ENCODE assay signal across 34 cellular contexts in genomic region chr11:72075756-72076155, GRCh38. TPM values are rescaled to one million over a fixed set of nuclear protein-coding genes. Genes with fewer than 3 reads are reported as not detected.
DNase-seq lines count a peak whose midpoint lies in the region; ATAC-seq and TF ChIP-seq lines count a peak whose summit lies in the region.
"Had no signal": no experiment of that assay in that cellular context is flagged by ENCODE, and none has a peak within 500 bp of the region (broad histone marks: within the 10 kb centered on the region; RNA-seq: fewer than 3 reads in every experiment).

No MANE protein-coding gene starts in this region.

- H3K27ac ChIP-seq in OCI-LY1 (ENCODE audit: low read depth, low read length, poor library complexity, severe bottlenecking) (peak overlapping the region; percentile 1), endodermal cell (ENCODE audit: low read depth, low read length) (no peak overlapping the region)
- H3K27ac ChIP-seq: epithelial cell of prostate, uterus had no signal

- H3K79me2 ChIP-seq in OCI-LY1 (ENCODE audit: insufficient read depth, low read length), result peaks cover 83% of the 10 kb centered on the region

- H3K4me2 ChIP-seq in OCI-LY1 (ENCODE audit: low read length), result no peak overlapping the region

- intact Hi-C loops in activated CD4-positive, alpha-beta T cell treated with anti-CD3 and anti-CD28 coated beads, Interleukin-2, amount 10 ng/mL, durations not matched to agents 24 days and 14 days (cut with micrococcal nuclease), result no loop called here
- intact Hi-C loops in activated CD4-positive, alpha-beta T cell treated with anti-CD3 and anti-CD28 coated beads for 36 hours (cut with DNase I, micrococcal nuclease), result no loop called here

- peaks cover 11% of the 10 kb centered on the region; the same call in 1 of the 2 replicates for H3K36me3 ChIP-seq in OCI-LY1 (ENCODE audit: insufficient read depth, low read length)
- peaks cover 4% of the 10 kb centered on the region for H3K36me3 ChIP-seq in endodermal cell (ENCODE audit: control insufficient read depth, insufficient read depth, low read length)
- H3K36me3 ChIP-seq: uterus had no signal

- whole genome bisulfite sequencing in endodermal cell (ENCODE audit: insufficient coverage in 1 of 2, insufficient read length in 1 of 2), 2 experiments, result 92 to 94% methylated on average over 4 of the region's 4 CpGs

- no peaks in the 10 kb centered on the region for H3K9me3 Mint-ChIP-seq in activated CD4-positive, alpha-beta T cell treated with anti-CD3 and anti-CD28 coated beads, Interleukin-2, amount 10 ng/mL, durations not matched to agents 24 days and 14 days
- no peaks in the 10 kb centered on the region for H3K9me3 Mint-ChIP-seq in activated CD4-positive, alpha-beta T cell treated with anti-CD3 and anti-CD28 coated beads for 36 hours (ENCODE audit: low read depth)
- H3K9me3 Mint-ChIP-seq in endodermal cell, result no peaks in the 10 kb centered on the region
- H3K9me3 Mint-ChIP-seq: CD4-positive, alpha-beta memory T cell; naive B cell; stimulated activated naive CD8-positive, alpha-beta T cell treated with anti-CD3 and anti-CD28 coated beads, Interleukin-15, amount 100 ng/mL, for 72 hours; T-helper 1 cell treated with Interleukin-12 subunit alpha and Interleukin-12 subunit beta and Interleukin-4 antibody, amounts not matched to agents 30 μg/mL and 1 μg/mL, for 36 hours had no signal

- no peaks in the 10 kb centered on the region for H3K9me2 ChIP-seq in OCI-LY1 (ENCODE audit: low read depth, low read length)

- H3K9me3 ChIP-seq in OCI-LY1 (ENCODE audit: low read length), result no peaks in the 10 kb centered on the region
- no peaks in the 10 kb centered on the region for H3K9me3 ChIP-seq in endodermal cell (ENCODE audit: control insufficient read depth, low read length)
- H3K9me3 ChIP-seq: heart right ventricle, uterus had no signal

- no peaks in the 10 kb centered on the region for H3K27me3 ChIP-seq in OCI-LY1 (ENCODE audit: insufficient read depth, low read length)
- H3K27me3 ChIP-seq in endodermal cell (ENCODE audit: control insufficient read depth, insufficient read depth, low read length, poor library complexity, severe bottlenecking), result no peaks in the 10 kb centered on the region
- H3K27me3 ChIP-seq: heart right ventricle, uterus had no signal

- ATAC-seq in activated CD4-positive, alpha-beta T cell treated with anti-CD3 and anti-CD28 coated beads for 36 hours, result no peak
- ATAC-seq in HG02970 (IDR thresholded peaks at IDR 0.05; ENCODE audit: low FRiP score, unreplicated experiment), result no peak
- ATAC-seq: heart right ventricle; right cardiac atrium; stimulated activated naive CD8-positive, alpha-beta T cell treated with anti-CD3 and anti-CD28 coated beads, Interleukin-15, amount 100 ng/mL, for 72 hours had no signal

- H3K4me1 ChIP-seq in OCI-LY1 (ENCODE audit: insufficient read depth, low read length, severe bottlenecking) (peaks cover 62% of the 10 kb centered on the region), endodermal cell (ENCODE audit: control insufficient read depth, insufficient read depth, low read length) (no peaks in the 10 kb centered on the region)
- H3K4me1 ChIP-seq: uterus had no signal

- H3K36me3 Mint-ChIP-seq in activated CD4-positive, alpha-beta T cell treated with anti-CD3 and anti-CD28 coated beads, Interleukin-2, amount 10 ng/mL, durations not matched to agents 24 days and 14 days (ENCODE audit: low read depth), result peaks cover 20% of the 10 kb centered on the region
- peaks cover 14% of the 10 kb centered on the region for H3K36me3 Mint-ChIP-seq in activated CD4-positive, alpha-beta T cell treated with anti-CD3 and anti-CD28 coated beads for 36 hours (ENCODE audit: low read depth)
- peaks cover 11% of the 10 kb centered on the region for H3K36me3 Mint-ChIP-seq in endodermal cell (ENCODE audit: low read depth)
- H3K36me3 Mint-ChIP-seq: naive B cell had no signal

- H3K9ac ChIP-seq in OCI-LY1 (ENCODE audit: low read length) (no peak overlapping the region), endodermal cell (ENCODE audit: extremely low read depth, low read length, poor library complexity, severe bottlenecking) (no peak overlapping the region)

- no peaks in the 10 kb centered on the region for H4K20me1 ChIP-seq in OCI-LY1 (ENCODE audit: insufficient read depth, low read length)

- H3K4me3 Mint-ChIP-seq in activated CD4-positive, alpha-beta T cell treated with anti-CD3 and anti-CD28 coated beads, Interleukin-2, amount 10 ng/mL, durations not matched to agents 24 days and 14 days, result no peak overlapping the region
- H3K4me3 Mint-ChIP-seq in activated CD4-positive, alpha-beta T cell treated with anti-CD3 and anti-CD28 coated beads for 36 hours, result no peak overlapping the region
- no peak overlapping the region for H3K4me3 Mint-ChIP-seq in endodermal cell
- H3K4me3 Mint-ChIP-seq: activated naive CD8-positive, alpha-beta T cell; CD4-positive, alpha-beta memory T cell; stimulated activated naive CD8-positive, alpha-beta T cell treated with anti-CD3 and anti-CD28 coated beads, Interleukin-15, amount 100 ng/mL, for 72 hours; T-helper 1 cell treated with Interleukin-12 subunit alpha and Interleukin-12 subunit beta and Interleukin-4 antibody, amounts not matched to agents 30 μg/mL and 1 μg/mL, for 36 hours had no signal

- H3K4me3 ChIP-seq in OCI-LY1 (ENCODE audit: low read depth, low read length, poor library complexity, severe bottlenecking) (no peak overlapping the region), endodermal cell (ENCODE audit: low read length) (no peak overlapping the region), retinal pigment epithelial cell (ENCODE audit: low read length) (no peak overlapping the region)
- H3K4me3 ChIP-seq: uterus had no signal

- no peak overlapping the region for H2AFZ ChIP-seq in OCI-LY1 (ENCODE audit: low read length)

- POLR2A ChIA-PET in activated CD4-positive, alpha-beta T cell treated with anti-CD3 and anti-CD28 coated beads for 36 hours (lab: Charles Lee), result no interaction called here

- no peaks in the 10 kb centered on the region for H3F3A ChIP-seq in OCI-LY1 (ENCODE audit: insufficient read depth, low read length)

- no peaks in the 10 kb centered on the region for H3K27me3 Mint-ChIP-seq in activated CD4-positive, alpha-beta T cell treated with anti-CD3 and anti-CD28 coated beads, Interleukin-2, amount 10 ng/mL, durations not matched to agents 24 days and 14 days
- no peaks in the 10 kb centered on the region for H3K27me3 Mint-ChIP-seq in activated CD4-positive, alpha-beta T cell treated with anti-CD3 and anti-CD28 coated beads for 36 hours
- H3K27me3 Mint-ChIP-seq in endodermal cell (ENCODE audit: insufficient read depth), result no peaks in the 10 kb centered on the region
- H3K27me3 Mint-ChIP-seq: activated naive CD8-positive, alpha-beta T cell; CD4-positive, alpha-beta memory T cell; naive B cell; stimulated activated naive CD8-positive, alpha-beta T cell treated with anti-CD3 and anti-CD28 coated beads, Interleukin-15, amount 100 ng/mL, for 72 hours had no signal

- no peak for DNase-seq in activated CD4-positive, alpha-beta T cell treated with anti-CD3 and anti-CD28 coated beads, Interleukin-2, amount 10 ng/mL, durations not matched to agents 24 days and 14 days
- DNase-seq in activated CD4-positive, alpha-beta T cell treated with anti-CD3 and anti-CD28 coated beads for 36 hours, result no peak
- DNase-seq in endodermal cell, result no peak
- peak; percentile 39 for DNase-seq in retinal pigment epithelial cell (ENCODE audit: low read depth)
- DNase-seq in EL, result no peak
- no peak for DNase-seq in NCI-H146 treated with DMSO at 0.1 percent for 48 hours (lab: John Stamatoyannopoulos, UW; ENCODE audit: unreplicated experiment)
- DNase-seq: 8988T; activated CD4-positive, alpha-beta T cell treated with anti-CD3 and anti-CD28 coated beads for 1 hour; CD4-positive, alpha-beta memory T cell; effector CD4-positive, alpha-beta T cell; GOT3; heart right ventricle; kidney; naive B cell; NCI-H1436; NCI-H2107; NCI-H446; posterior cingulate gyrus; right cardiac atrium; stimulated activated CD4-positive, alpha-beta T cell treated with anti-CD3 and anti-CD28 coated beads, Interleukin-1b, Interleukin-23, amount 100 ng/mL, for 48 hours; stimulated activated naive CD8-positive, alpha-beta T cell treated with anti-CD3 and anti-CD28 coated beads, Interleukin-15, amount 100 ng/mL, for 72 hours; uterus had no signal

- H3K4me1 Mint-ChIP-seq in activated CD4-positive, alpha-beta T cell treated with anti-CD3 and anti-CD28 coated beads, Interleukin-2, amount 10 ng/mL, durations not matched to agents 24 days and 14 days, result peaks cover 49% of the 10 kb centered on the region
- peaks cover 39% of the 10 kb centered on the region for H3K4me1 Mint-ChIP-seq in activated CD4-positive, alpha-beta T cell treated with anti-CD3 and anti-CD28 coated beads for 36 hours
- peaks cover 19% of the 10 kb centered on the region for H3K4me1 Mint-ChIP-seq in endodermal cell

- peak overlapping the region; percentile 42 for H3K27ac Mint-ChIP-seq in activated CD4-positive, alpha-beta T cell treated with anti-CD3 and anti-CD28 coated beads, Interleukin-2, amount 10 ng/mL, durations not matched to agents 24 days and 14 days
- no peak overlapping the region for H3K27ac Mint-ChIP-seq in activated CD4-positive, alpha-beta T cell treated with anti-CD3 and anti-CD28 coated beads for 36 hours
- peak overlapping the region; percentile 84 for H3K27ac Mint-ChIP-seq in endodermal cell
- H3K27ac Mint-ChIP-seq: activated naive CD8-positive, alpha-beta T cell had no signal

- CTCF ChIA-PET in activated CD4-positive, alpha-beta T cell treated with anti-CD3 and anti-CD28 coated beads for 36 hours (lab: Charles Lee), result interaction anchor here (0.7 to 1.8 kb wide), 4 partner anchors 15 to 50 kb away, joined by 3 to 4 read pairs (median 4); no protein-coding TSS in a partner anchor

- no peak for TF ChIP-seq CTCF in OCI-LY1 (IDR thresholded peaks at IDR 0.05; ENCODE audit: low read length)
- TF ChIP-seq CTCF in endodermal cell (conservative IDR thresholded peaks at IDR 0.05), result no peak
- TF ChIP-seq CTCF in retinal pigment epithelial cell (conservative IDR thresholded peaks at IDR 0.05; ENCODE audit: low read depth, low read length), result no peak

RNA-seq across cellular contexts. Expression of gene NUMA1, which starts 4.6 kb away (rescaled TPM):
- 138 and 149 TPM in 2 replicates for total RNA-seq in activated CD4-positive, alpha-beta T cell treated with anti-CD3 and anti-CD28 coated beads, Interleukin-2, amount 10 ng/mL, durations not matched to agents 24 days and 14 days
- total RNA-seq in activated CD4-positive, alpha-beta T cell treated with anti-CD3 and anti-CD28 coated beads for 36 hours, result 100 to 1,000 TPM; 154 to 167 TPM
- 100 to 1,000 TPM; 130 to 132 TPM for total RNA-seq in endodermal cell
- polyA plus RNA-seq in endodermal cell (2013, experiment 1 of 2), result 181 TPM
- 168 TPM for polyA plus RNA-seq in endodermal cell (2013, experiment 2 of 2)

RNA-seq across cellular contexts. Expression of gene LRRC51, which starts 4.9 kb away (rescaled TPM):
- 7.0 and 7.1 TPM in 2 replicates for total RNA-seq in activated CD4-positive, alpha-beta T cell treated with anti-CD3 and anti-CD28 coated beads, Interleukin-2, amount 10 ng/mL, durations not matched to agents 24 days and 14 days
- total RNA-seq in activated CD4-positive, alpha-beta T cell treated with anti-CD3 and anti-CD28 coated beads for 36 hours, result 10 to 100 TPM in 1 of 2 experiments, 1 to 10 TPM in 1; 7.7 to 11.6 TPM
- total RNA-seq in endodermal cell, result 1 to 10 TPM; 8.0 to 9.5 TPM
- 4.5 TPM for polyA plus RNA-seq in endodermal cell (2013, experiment 1 of 2)
- polyA plus RNA-seq in endodermal cell (2013, experiment 2 of 2), result 9.0 TPM

RNA-seq across cellular contexts. Expression of gene LAMTOR1, which starts 27.3 kb away (rescaled TPM):
- total RNA-seq in activated CD4-positive, alpha-beta T cell treated with anti-CD3 and anti-CD28 coated beads, Interleukin-2, amount 10 ng/mL, durations not matched to agents 24 days and 14 days, result 78.6 and 81.4 TPM in 2 replicates
- total RNA-seq in activated CD4-positive, alpha-beta T cell treated with anti-CD3 and anti-CD28 coated beads for 36 hours, result 10 to 100 TPM; 50.7 to 52.2 TPM
- 100 to 1,000 TPM in 1 of 2 donors, 10 to 100 TPM in 1; 92.0 to 104 TPM for total RNA-seq in endodermal cell
- polyA plus RNA-seq in endodermal cell (2013, experiment 1 of 2), result 114 TPM
- 111 TPM for polyA plus RNA-seq in endodermal cell (2013, experiment 2 of 2)

RNA-seq across cellular contexts. Expression of gene TOMT, which starts 30.0 kb away (rescaled TPM):
- not detected in 2 replicates for total RNA-seq in activated CD4-positive, alpha-beta T cell treated with anti-CD3 and anti-CD28 coated beads, Interleukin-2, amount 10 ng/mL, durations not matched to agents 24 days and 14 days
- total RNA-seq in activated CD4-positive, alpha-beta T cell treated with anti-CD3 and anti-CD28 coated beads for 36 hours, result not detected
- total RNA-seq in endodermal cell, result not detected
- polyA plus RNA-seq in endodermal cell (2013, experiment 1 of 2), result 0.21 TPM
- not detected for polyA plus RNA-seq in endodermal cell (2013, experiment 2 of 2)
- total RNA-seq: bronchial epithelial cell; CD4-positive, alpha-beta memory T cell; Daoy; fibroblast of villous mesenchyme; kidney; right cardiac atrium; RPMI7951; SK-MEL-5; uterus had no signal
- polyA plus RNA-seq: CD4-positive, alpha-beta memory T cell; heart right ventricle; liver; right cardiac atrium; thymus had no signal

RNA-seq across cellular contexts. Expression of gene ANAPC15, which starts 36.7 kb away (rescaled TPM):
- 52.1 and 54.9 TPM in 2 replicates for total RNA-seq in activated CD4-positive, alpha-beta T cell treated with anti-CD3 and anti-CD28 coated beads, Interleukin-2, amount 10 ng/mL, durations not matched to agents 24 days and 14 days
- total RNA-seq in activated CD4-positive, alpha-beta T cell treated with anti-CD3 and anti-CD28 coated beads for 36 hours, result 10 to 100 TPM; 60.3 to 76.1 TPM
- total RNA-seq in endodermal cell, result 10 to 100 TPM; 51.2 to 54.9 TPM
- polyA plus RNA-seq in endodermal cell (2013, experiment 1 of 2), result 53.3 TPM
- polyA plus RNA-seq in endodermal cell (2013, experiment 2 of 2), result 61.5 TPM
